ENCODE assay signal across 1 cellular context in the genomic region with DNA sequence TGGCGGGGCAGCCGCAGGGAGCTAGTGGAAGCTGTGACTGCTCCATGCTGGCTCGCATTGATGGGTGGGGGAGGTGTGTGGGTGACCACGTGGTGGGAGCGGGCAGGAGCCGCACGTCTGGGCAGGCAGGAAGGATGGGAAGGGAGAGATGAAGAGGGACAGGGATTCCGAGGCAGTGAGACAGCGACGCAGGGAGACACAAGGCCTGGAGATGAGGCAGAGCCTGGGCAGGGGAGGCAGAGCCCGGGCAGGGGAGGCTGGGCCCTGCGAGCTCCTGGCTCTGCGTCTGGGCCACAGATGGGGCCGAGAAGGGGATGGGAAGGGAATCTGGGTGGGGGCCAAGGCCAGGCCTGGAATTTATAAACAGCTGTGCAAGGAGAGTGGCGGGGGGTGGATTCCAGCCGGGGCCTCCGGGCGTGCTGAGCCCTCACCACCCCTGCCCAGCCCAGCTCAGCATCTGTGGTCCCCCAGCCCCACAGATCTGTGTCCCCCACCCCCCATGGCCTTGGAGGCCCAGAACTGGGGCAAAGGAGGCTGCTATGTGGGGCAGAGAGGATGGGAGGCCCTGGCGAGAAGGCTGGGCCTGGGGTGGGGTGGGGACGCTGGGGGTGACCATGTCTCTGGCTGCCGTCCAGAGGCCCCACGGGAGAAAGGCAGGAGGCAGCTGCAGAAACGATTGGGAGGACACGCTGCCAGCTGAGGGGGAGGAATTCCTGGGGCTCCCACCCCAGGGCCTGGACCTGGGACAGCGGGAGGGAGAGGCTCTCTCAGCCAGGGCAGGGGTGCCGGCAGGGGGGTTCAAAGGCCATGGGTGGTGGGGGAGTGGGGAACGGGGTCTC.
A peak's percentile ranks its signal among the peaks of the same experiment; 100 is the strongest.
TF ChIP-seq lines count a peak whose summit lies in the region.

No MANE protein-coding gene starts in this region.

TF ChIP-seq in HepG2, 621 proteins besides CTCF, POLR2A, EP300 and RAD21 (continued from another document):
- TF ChIP-seq ZNF232 (CRISPR knock-in tag; IDR thresholded peaks at IDR 0.05; ENCODE audit: borderline replicate concordance) (peak; percentile 13; the same call in 1 of the 2 replicates), POGK (CRISPR knock-in tag; conservative IDR thresholded peaks at IDR 0.05) (no peak), ZNF589 (CRISPR knock-in tag; conservative IDR thresholded peaks at IDR 0.05) (no peak), AKAP8 (CRISPR knock-in tag; IDR thresholded peaks at IDR 0.05) (no peak), SNAI1 (CRISPR knock-in tag; IDR thresholded peaks at IDR 0.05; ENCODE audit: borderline replicate concordance) (no peak), SOX6 (IDR thresholded peaks at IDR 0.05) (no peak), SOX6 (CRISPR knock-in tag; IDR thresholded peaks at IDR 0.05) (0 out of 2 replicates have a peak, but pooled peaks have one; percentile 36), KAT7 (CRISPR knock-in tag; IDR thresholded peaks at IDR 0.05; ENCODE audit: borderline replicate concordance) (no peak)
